In genomic region chr2:33333433-33333832, GRCh38 we compare ENCODE assay signal across 32 cellular contexts.
"Had no signal": no experiment of that assay in that cellular context is flagged by ENCODE, and none has a peak within 500 bp of the region (broad histone marks: within the 10 kb centered on the region; RNA-seq: fewer than 3 reads in every experiment).

No MANE protein-coding gene starts in this region.

- H3K36me3 ChIP-seq: adrenal gland had no signal

- FAIRE-seq: bronchial epithelial cell, TTC549 had no signal

- H3K4me1 ChIP-seq: adrenal gland had no signal

- H3K27ac ChIP-seq: adrenal gland, cardiac muscle cell, VCaP had no signal

- DNase-seq: activated B cell treated with CpG ODN at 0.5 μM for 24 hours; activated CD4-positive, alpha-beta memory T cell treated with anti-CD3 and anti-CD28 coated beads for 36 hours; activated CD4-positive, alpha-beta T cell treated with anti-CD3 and anti-CD28 coated beads for 4 hours; activated CD4-positive, alpha-beta T cell treated with anti-CD3 and anti-CD28 coated beads, Interleukin-2, amount 10 ng/mL, durations not matched to agents 24 days and 14 days; activated CD4-positive, alpha-beta T cell treated with anti-CD3 and anti-CD28 coated beads, Interleukin-2, amount 50 U/mL, for 1 hour; activated CD4-positive, alpha-beta T cell treated with anti-CD3 and anti-CD28 coated beads, Interleukin-2, amount 50 U/mL, for 4 hours; activated CD4-positive, CD25-positive, alpha-beta regulatory T cell treated with anti-CD3 and anti-CD28 coated beads, Interleukin-2, amount 50 U/mL, for 72 hours; activated CD8-positive, alpha-beta memory T cell treated with anti-CD3 and anti-CD28 coated beads, Interleukin-2, amount 50 U/mL, for 4 hours; activated CD8-positive, alpha-beta T cell treated with anti-CD3 and anti-CD28 coated beads for 36 hours; activated effector memory CD4-positive, alpha-beta T cell treated with anti-CD3 and anti-CD28 coated beads, Interleukin-2, amount 50 U/mL, for 16 hours; activated gamma-delta T cell treated with Interleukin-2 at 50 U/mL for 16 hours; activated naive CD4-positive, alpha-beta T cell; activated naive CD4-positive, alpha-beta T cell treated with anti-CD3 and anti-CD28 coated beads for 36 hours; activated naive CD4-positive, alpha-beta T cell treated with anti-CD3 and anti-CD28 coated beads, Interleukin-2, amount 50 U/mL, for 16 hours; activated naive CD8-positive, alpha-beta T cell treated with anti-CD3 and anti-CD28 coated beads for 36 hours; activated T-cell treated with anti-CD3 and anti-CD28 coated beads for 4 hours; activated T-cell treated with anti-CD3 and anti-CD28 coated beads, Interleukin-2, amount 50 U/mL, for 1 hour; activated T-cell treated with anti-CD3 and anti-CD28 coated beads, Interleukin-2, amount 50 U/mL, for 4 hours; activated T-cell treated with anti-CD3 and anti-CD28 coated beads, Interleukin-2, amount 50 U/mL, for 72 hours; adrenal gland; amniotic stem cell; caudate nucleus; cerebellar nuclear complex; T-helper 2 cell; T-helper 9 cell had no signal

- H3K4me3 ChIP-seq: adrenal gland, ascending aorta, cardiac muscle cell had no signal

- ATAC-seq: activated CD8-positive, alpha-beta T cell treated with anti-CD3 and anti-CD28 coated beads for 36 hours; activated naive CD4-positive, alpha-beta T cell treated with anti-CD3 and anti-CD28 coated beads, Interleukin-2, amount 50 U/mL, for 72 hours; activated T-cell treated with anti-CD3 and anti-CD28 coated beads, Interleukin-2, amount 50 U/mL, for 4 hours; activated T-cell treated with anti-CD3 and anti-CD28 coated beads, Interleukin-2, amount 50 U/mL, for 72 hours; activated T-helper 17 cell treated with anti-CD3 and anti-CD28 coated beads, Interleukin-2, amount 50 U/mL, for 72 hours had no signal

- H3K9me3 ChIP-seq: adrenal gland, ascending aorta had no signal

- H3K27me3 ChIP-seq: adrenal gland, ascending aorta, cardiac muscle cell had no signal
